Comparison of ENCODE assay signal across 28 cellular contexts in genomic region chr19:11252665-11253355, GRCh38. TPM values are rescaled to one million over a fixed set of nuclear protein-coding genes. Genes with fewer than 3 reads are reported as not detected.
DNase-seq lines count a peak whose midpoint lies in the region; ATAC-seq, FAIRE-seq and TF ChIP-seq lines count a peak whose summit lies in the region.
"Had no signal": no experiment of that assay in that cellular context is flagged by ENCODE, and none has a peak within 500 bp of the region (broad histone marks: within the 10 kb centered on the region; RNA-seq: fewer than 3 reads in every experiment).

No MANE protein-coding gene starts in this region.

- no peak for TF ChIP-seq CTCF in breast epithelium (IDR thresholded peaks at IDR 0.05)
- no peak for TF ChIP-seq CTCF in mammary epithelial cell (conservative IDR thresholded peaks at IDR 0.05 in 1 of 2, IDR thresholded peaks at IDR 0.05 in 1 of 2; ENCODE audit: extremely low read depth in 1 of 2, insufficient read depth in 1 of 2, low read depth in 1 of 2, low read length in 2 of 2)
- TF ChIP-seq CTCF in kidney (IDR thresholded peaks at IDR 0.05; ENCODE audit: borderline replicate concordance, extremely low read depth, insufficient read depth) = no peak
- TF ChIP-seq CTCF in osteocyte (IDR thresholded peaks at IDR 0.05) = no peak
- TF ChIP-seq CTCF in upper lobe of right lung (IDR thresholded peaks at IDR 0.05) = no peak

- BruUV-seq in mammary epithelial cell (replicated peaks; lab: Mats Ljungman, UMichigan) = no TSS peak

- FAIRE-seq in kidney (lab: Jason Lieb, UNC) = no peak
- FAIRE-seq: endometrium had no signal

- CTCF ChIA-PET in mammary epithelial cell (lab: Charles Lee; ENCODE audit: low non-redundant PET) = no interaction called here

- H3K9me3 Mint-ChIP-seq in osteocyte (ENCODE audit: unreplicated experiment) = no peaks in the 10 kb centered on the region
- H3K9me3 Mint-ChIP-seq: activated CD4-positive, alpha-beta memory T cell treated with anti-CD3 and anti-CD28 coated beads for 36 hours; stimulated activated effector memory CD8-positive, alpha-beta T cell treated with anti-CD3 and anti-CD28 coated beads, Interleukin-12 subunit alpha, Interleukin-12 subunit beta, amount 100 ng/mL, for 72 hours; WTC11 had no signal

- H3K36me3 ChIP-seq in breast epithelium (no peaks in the 10 kb centered on the region), mammary epithelial cell (ENCODE audit: insufficient read depth, low read length) (peaks cover 5% of the 10 kb centered on the region), kidney (ENCODE audit: control insufficient read depth in 1 of 2, insufficient read depth in 2 of 2, low read length in 2 of 2) (peaks cover 6 to 22% of the 10 kb centered on the region in 2 donors), upper lobe of right lung (peaks cover 40% of the 10 kb centered on the region)

- peaks cover under 1% of the 10 kb centered on the region for H3K4me1 Mint-ChIP-seq in osteocyte (ENCODE audit: unreplicated experiment)
- H3K4me1 Mint-ChIP-seq: CD4-positive, alpha-beta memory T cell; stimulated activated effector memory CD8-positive, alpha-beta T cell treated with anti-CD3 and anti-CD28 coated beads, Interleukin-12 subunit alpha, Interleukin-12 subunit beta, amount 100 ng/mL, for 72 hours had no signal

- intact Hi-C loops in breast epithelium (cut with DNase I; ENCODE audit: low total_unique reads) = no loop called here
- intact Hi-C loops in mammary epithelial cell (cut with micrococcal nuclease) = no loop called here
- intact Hi-C loops in kidney (cut with DNase I) = no loop called here
- intact Hi-C loops in upper lobe of right lung (cut with DNase I) = no loop called here

- no peaks in the 10 kb centered on the region for H3K9me3 ChIP-seq in breast epithelium
- H3K9me3 ChIP-seq in mammary epithelial cell (replicated peaks; ENCODE audit: insufficient read depth, low read length) = no peaks in the 10 kb centered on the region
- no peaks in the 10 kb centered on the region for H3K9me3 ChIP-seq in kidney (ENCODE audit: control insufficient read depth in 1 of 2, low read length in 2 of 2)
- no peaks in the 10 kb centered on the region for H3K9me3 ChIP-seq in upper lobe of right lung
- H3K9me3 ChIP-seq: thoracic aorta had no signal

- H3K9ac ChIP-seq in mammary epithelial cell (ENCODE audit: insufficient read depth, low read length) = no peak overlapping the region
- no peak overlapping the region for H3K9ac ChIP-seq in kidney (ENCODE audit: low read length in 2 of 2)

- in situ Hi-C loops in mammary epithelial cell (cut with MboI; ENCODE audit: low sequenced_read_pairs in 2 of 2) = no loop called here

- H3K27ac Mint-ChIP-seq in osteocyte (ENCODE audit: unreplicated experiment) = peak overlapping the region; percentile 18
- H3K27ac Mint-ChIP-seq: activated CD4-positive, alpha-beta memory T cell treated with anti-CD3 and anti-CD28 coated beads for 36 hours; stimulated activated effector memory CD8-positive, alpha-beta T cell treated with anti-CD3 and anti-CD28 coated beads, Interleukin-12 subunit alpha, Interleukin-12 subunit beta, amount 100 ng/mL, for 72 hours; WTC11 had no signal

- no peak for TF ChIP-seq POLR2A in breast epithelium (IDR thresholded peaks at IDR 0.05)

- no peak overlapping the region for H2AFZ ChIP-seq in mammary epithelial cell (ENCODE audit: low read depth, low read length)

- ATAC-seq in upper lobe of right lung = peak; percentile 46
- ATAC-seq: HCT116; stimulated activated effector memory CD8-positive, alpha-beta T cell treated with anti-CD3 and anti-CD28 coated beads, Interleukin-12 subunit alpha, Interleukin-12 subunit beta, amount 100 ng/mL, for 72 hours; WTC11 had no signal

- H3K36me3 Mint-ChIP-seq in osteocyte (ENCODE audit: unreplicated experiment) = peaks cover 9% of the 10 kb centered on the region
- H3K36me3 Mint-ChIP-seq: activated CD4-positive, alpha-beta memory T cell treated with anti-CD3 and anti-CD28 coated beads for 36 hours; CD4-positive, alpha-beta memory T cell; stimulated activated effector memory CD8-positive, alpha-beta T cell treated with anti-CD3 and anti-CD28 coated beads, Interleukin-12 subunit alpha, Interleukin-12 subunit beta, amount 100 ng/mL, for 72 hours had no signal

- H3K27ac ChIP-seq in breast epithelium (peak overlapping the region; percentile 17 to 60), mammary epithelial cell (ENCODE audit: insufficient read depth, low read depth, low read length) (no peak overlapping the region), kidney (ENCODE audit: low read depth in 2 of 2, low read length in 2 of 2) (peak overlapping the region; percentile 65 to 74), upper lobe of right lung (peak overlapping the region; percentile 66)
- H3K27ac ChIP-seq: 22Rv1 had no signal

- no peaks in the 10 kb centered on the region for H3K4me1 ChIP-seq in breast epithelium
- H3K4me1 ChIP-seq in mammary epithelial cell (ENCODE audit: insufficient read depth, low read length) = no peaks in the 10 kb centered on the region
- H3K4me1 ChIP-seq in kidney (ENCODE audit: control insufficient read depth in 1 of 2, insufficient read depth in 1 of 2, low read depth in 1 of 2, low read length in 2 of 2) = peaks cover 0 to 9% of the 10 kb centered on the region in 2 donors
- peaks cover 25% of the 10 kb centered on the region for H3K4me1 ChIP-seq in upper lobe of right lung

- H3K27me3 Mint-ChIP-seq in osteocyte (ENCODE audit: unreplicated experiment) = no peaks in the 10 kb centered on the region
- H3K27me3 Mint-ChIP-seq: activated CD4-positive, alpha-beta memory T cell treated with anti-CD3 and anti-CD28 coated beads for 36 hours had no signal

- H3K4me3 Mint-ChIP-seq in osteocyte (ENCODE audit: unreplicated experiment) = no peak overlapping the region
- H3K4me3 Mint-ChIP-seq: activated CD4-positive, alpha-beta memory T cell treated with anti-CD3 and anti-CD28 coated beads for 36 hours; CD4-positive, alpha-beta memory T cell; stimulated activated effector memory CD8-positive, alpha-beta T cell treated with anti-CD3 and anti-CD28 coated beads, Interleukin-12 subunit alpha, Interleukin-12 subunit beta, amount 100 ng/mL, for 72 hours; WTC11 had no signal

- H3K4me2 ChIP-seq in mammary epithelial cell (ENCODE audit: insufficient read depth, low read depth, low read length) = no peak overlapping the region

- no peaks in the 10 kb centered on the region for H4K20me1 ChIP-seq in mammary epithelial cell (ENCODE audit: insufficient read depth, low read length)

- 97% methylated on average over 13 of the region's 19 CpGs for WGBS in mammary epithelial cell (ENCODE audit: low coverage, missing lambda C conversion rate)

- no peak for DNase-seq in breast epithelium (ENCODE audit: low spot score in 2 of 2)
- DNase-seq in mammary epithelial cell = no peak
- no peak for DNase-seq in kidney
- no peak for DNase-seq in osteocyte (ENCODE audit: extremely low spot score, unreplicated experiment)
- DNase-seq in upper lobe of right lung = no peak
- DNase-seq in middle frontal gyrus (ENCODE audit: extremely low spot score, low spot score) = no peak
- no peak for DNase-seq in MV-4-11 (lab: John Stamatoyannopoulos, UW)
- DNase-seq in LoVo (ENCODE audit: low spot score) = no peak
- DNase-seq: activated CD4-positive, alpha-beta memory T cell treated with anti-CD3 and anti-CD28 coated beads for 36 hours; activated gamma-delta T cell; CD4-positive, alpha-beta memory T cell; cortex of kidney; GF-D8; NCI-H187; NCI-H69; occipital lobe; stimulated activated CD4-positive, alpha-beta T cell treated with anti-CD3 and anti-CD28 coated beads, Interleukin-2, amount 100 ng/mL, for 24 hours; T-helper 9 cell had no signal

- H3K4me3 ChIP-seq in breast epithelium (no peak overlapping the region), mammary epithelial cell (replicated peaks in 1 of 3; ENCODE audit: insufficient read depth in 1 of 3, low read depth in 2 of 3, low read length in 3 of 3) (no peak overlapping the region), kidney (ENCODE audit: low read length in 2 of 2) (no peak overlapping the region), upper lobe of right lung (no peak overlapping the region)
- H3K4me3 ChIP-seq: thoracic aorta had no signal

- no peaks in the 10 kb centered on the region for H3K27me3 ChIP-seq in breast epithelium
- no peaks in the 10 kb centered on the region for H3K27me3 ChIP-seq in mammary epithelial cell (ENCODE audit: insufficient read depth, low read length)
- H3K27me3 ChIP-seq in upper lobe of right lung = no peaks in the 10 kb centered on the region

- no peaks in the 10 kb centered on the region for H3K79me2 ChIP-seq in mammary epithelial cell (ENCODE audit: insufficient read depth, low read length)

- dilution Hi-C loops in mammary epithelial cell (cut with HindIII; ENCODE audit: low sequenced_read_pairs) = no loop called here

RNA-seq across cellular contexts. Expression of gene DOCK6, which starts 9.5 kb away (rescaled TPM):
- total RNA-seq in breast epithelium (10 to 100 TPM; 20.9 to 59.3 (median 49.6) TPM), mammary epithelial cell (10 to 100 TPM; 22.0 to 53.6 TPM), kidney (112 TPM), osteocyte (81.7 and 86.9 TPM in 2 replicates), upper lobe of right lung (138 TPM)
- polyA plus RNA-seq in mammary epithelial cell (13.5 TPM), kidney (ENCODE audit: insufficient read depth, low read depth, low replicate concordance) (45.8 TPM)
- 31.1 TPM for polyA minus RNA-seq in mammary epithelial cell
- polyA plus RNA-seq: CD4-positive, alpha-beta memory T cell had no signal

RNA-seq across cellular contexts. Expression of gene ANGPTL8, which starts 13.4 kb away (rescaled TPM):
- total RNA-seq in breast epithelium (10 to 100 TPM in 1 of 3 donors, under 1 TPM in 1, not detected in 1; 0.44 to 17.9 TPM), mammary epithelial cell (not detected), kidney (1.9 TPM), osteocyte (not detected in 2 replicates), upper lobe of right lung (not detected)
- polyA plus RNA-seq in mammary epithelial cell (not detected), kidney (ENCODE audit: insufficient read depth, low read depth, low replicate concordance) (1.3 TPM)
- polyA minus RNA-seq in mammary epithelial cell = not detected
- total RNA-seq: activated CD4-positive, alpha-beta memory T cell treated with anti-CD3 and anti-CD28 coated beads for 36 hours; CD4-positive, alpha-beta memory T cell; HT-29; myocyte; occipital lobe; thoracic aorta; WTC11 had no signal
- polyA plus RNA-seq: CD4-positive, alpha-beta memory T cell had no signal

RNA-seq across cellular contexts. Expression of gene TSPAN16, which starts 43.1 kb away (rescaled TPM):
- total RNA-seq in breast epithelium (not detected), mammary epithelial cell (not detected), kidney (not detected), osteocyte (not detected in 2 replicates), upper lobe of right lung (not detected)
- polyA plus RNA-seq in mammary epithelial cell (not detected), kidney (ENCODE audit: insufficient read depth, low read depth, low replicate concordance) (not detected)
- polyA minus RNA-seq in mammary epithelial cell = not detected
- total RNA-seq: activated CD4-positive, alpha-beta memory T cell treated with anti-CD3 and anti-CD28 coated beads for 36 hours; CD4-positive, alpha-beta memory T cell; HT-29; liver; myocyte; occipital lobe; thoracic aorta; WTC11 had no signal
- polyA plus RNA-seq: adipose tissue; CD4-positive, alpha-beta memory T cell; liver had no signal

RNA-seq across cellular contexts. Expression of gene KANK2, which starts 55.5 kb away (rescaled TPM):
- total RNA-seq in breast epithelium (100 to 1,000 TPM; 142 to 477 (median 197) TPM), mammary epithelial cell (10 to 100 TPM; 18.2 to 19.4 TPM), kidney (119 TPM), osteocyte (386 and 387 TPM in 2 replicates), upper lobe of right lung (268 TPM)
- polyA plus RNA-seq in mammary epithelial cell (14.7 TPM), kidney (ENCODE audit: insufficient read depth, low read depth, low replicate concordance) (37.5 TPM)
- 34.0 TPM for polyA minus RNA-seq in mammary epithelial cell
